In the genomic region with DNA sequence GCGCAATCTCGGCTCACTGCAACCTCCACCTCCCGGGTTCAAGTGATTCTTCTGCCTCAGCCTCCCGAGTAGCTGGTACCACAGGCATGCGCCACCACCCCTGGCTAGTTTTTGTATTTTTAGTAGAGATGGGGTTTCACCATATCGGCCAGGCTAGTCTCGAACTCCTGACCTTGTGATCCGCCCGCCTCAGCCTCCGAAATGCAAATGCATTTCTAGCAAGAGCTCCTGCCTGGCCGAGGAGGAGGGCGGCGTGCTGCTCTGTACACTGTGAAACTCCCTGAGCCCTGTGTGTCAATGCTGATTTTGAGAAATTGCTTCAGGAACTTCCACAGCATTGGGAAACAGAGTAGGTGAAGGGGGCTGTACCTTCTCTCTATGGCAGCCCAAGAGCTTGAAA, we compare ENCODE assay signal across 7 cellular contexts. TPM values are rescaled to one million over a fixed set of nuclear protein-coding genes. Genes with fewer than 3 reads are reported as not detected.
"Had no signal": no experiment of that assay in that cellular context is flagged by ENCODE, and none has a peak within 500 bp of the region (broad histone marks: within the 10 kb centered on the region; RNA-seq: fewer than 3 reads in every experiment).

No MANE protein-coding gene starts in this region.

RNA-seq across cellular contexts. Expression of a gene that starts 16.1 kb away (rescaled TPM):
- total RNA-seq: OCI-LY7, PC-3, PC-9, Peyer's patch, Right ventricle myocardium inferior, SK-MEL-5 had no signal
- polyA plus RNA-seq: SK-N-SH had no signal
